8 cellular contexts compared by ENCODE assay signal in the genomic region with DNA sequence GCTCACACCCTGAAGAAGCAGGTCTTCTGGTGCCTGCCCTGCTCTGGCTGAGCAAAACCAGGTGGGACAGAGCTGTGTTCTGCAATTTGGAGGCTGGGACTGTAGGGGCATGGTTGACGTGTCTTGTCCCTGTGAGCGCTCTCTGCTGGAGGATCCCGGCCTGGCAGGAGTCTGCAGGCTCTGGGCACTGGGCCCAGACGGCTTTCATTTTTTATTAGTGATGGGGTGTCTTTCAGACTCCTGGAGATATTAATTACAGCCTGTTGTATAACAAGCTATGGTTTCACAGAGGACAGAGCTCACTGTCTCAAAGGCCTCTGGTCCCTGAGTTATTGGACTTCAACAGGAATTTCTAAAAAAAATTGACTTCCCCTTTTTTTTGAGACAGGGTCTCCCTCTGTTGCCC. TPM values are rescaled to one million over a fixed set of nuclear protein-coding genes. Genes with fewer than 3 reads are reported as not detected.
DNase-seq lines count a peak whose midpoint lies in the region; ATAC-seq, FAIRE-seq and TF ChIP-seq lines count a peak whose summit lies in the region.

No MANE protein-coding gene starts in this region.

- H3K4me2 ChIP-seq in DND-41 (ENCODE audit: insufficient read depth, low read length): no peak overlapping the region

- H3K36me3 ChIP-seq in DND-41 (ENCODE audit: insufficient read depth, low read length) (no peaks in the 10 kb centered on the region), bronchial epithelial cell (ENCODE audit: control insufficient read depth, insufficient read depth, low read length) (no peaks in the 10 kb centered on the region)

- H3K9ac ChIP-seq in DND-41 (ENCODE audit: low read depth, low read length): no peak overlapping the region

- H3K9me3 ChIP-seq in DND-41 (ENCODE audit: insufficient read depth, low read length, severe bottlenecking): no peaks in the 10 kb centered on the region

- no peak overlapping the region for H3K4me3 ChIP-seq in DND-41 (ENCODE audit: low read depth in 1 of 2, low read length in 2 of 2)
- H3K4me3 ChIP-seq in bronchial epithelial cell (ENCODE audit: low read depth, low read length): no peak overlapping the region

- no peak for FAIRE-seq in bronchial epithelial cell (lab: Jason Lieb, UNC)

- no peaks in the 10 kb centered on the region for H3K79me2 ChIP-seq in DND-41 (ENCODE audit: insufficient read depth, low read length)

- H3K27ac ChIP-seq in DND-41 (ENCODE audit: low read length): no peak overlapping the region

- peak; percentile 82 for ATAC-seq in DND-41 (ENCODE audit: insufficient read depth, low read depth)

- DNase-seq in DND-41 (peak; percentile 44), GM20000 (ENCODE audit: low spot score) (peak; percentile 83), HUDEP-2 (lab: John Stamatoyannopoulos, UW; ENCODE audit: unreplicated experiment in 76 of 76) (peak in 69 of 76 experiments; percentile 3 to 77 (median 57)), T-helper 2 cell (peak in 4 of 5 experiments; percentile 5 to 82 (median 24)), bronchial epithelial cell (ENCODE audit: low read depth) (peak; percentile 53), kidney tubule cell (ENCODE audit: low spot score) (peak; percentile 56), NCI-H2029 treated with DMSO at 0.1 percent for 48 hours (lab: John Stamatoyannopoulos, UW) (no peak)
- peak; percentile 44 to 49 for DNase-seq in stimulated activated CD4-positive, alpha-beta T cell treated with anti-CD3 and anti-CD28 coated beads, Interleukin-4, amount 100 ng/mL, for 48 hours (ENCODE audit: low read depth in 2 of 2)

- H2AFZ ChIP-seq in DND-41 (ENCODE audit: low read depth, low read length): no peak overlapping the region

- H4K20me1 ChIP-seq in DND-41 (ENCODE audit: insufficient read depth, low read length): no peaks in the 10 kb centered on the region

- no peaks in the 10 kb centered on the region for H3K4me1 ChIP-seq in DND-41 (ENCODE audit: insufficient read depth, low read length)

- H3K27me3 ChIP-seq in DND-41 (ENCODE audit: insufficient read depth, low read length, poor library complexity): no peaks in the 10 kb centered on the region
- no peaks in the 10 kb centered on the region for H3K27me3 ChIP-seq in bronchial epithelial cell (ENCODE audit: control insufficient read depth, insufficient read depth, low read length)

- peak; percentile 58 for TF ChIP-seq CTCF in DND-41 (IDR thresholded peaks at IDR 0.05; ENCODE audit: borderline replicate concordance, extremely low read depth, low read length, poor library complexity, severe bottlenecking)
- TF ChIP-seq CTCF in GM20000 (IDR thresholded peaks at IDR 0.05; ENCODE audit: extremely low read depth, missing control alignments): peak; percentile 69
- peak; percentile 85 for TF ChIP-seq CTCF in bronchial epithelial cell (IDR thresholded peaks at IDR 0.05; ENCODE audit: insufficient read depth, low read length, severe bottlenecking)

RNA-seq across cellular contexts. Expression of a gene that starts 29.5 kb away (rescaled TPM):
- 7.6 and 11.9 TPM in 2 replicates for total RNA-seq in bronchial epithelial cell

RNA-seq across cellular contexts. Expression of a gene that starts 58.8 kb away (rescaled TPM):
- total RNA-seq in bronchial epithelial cell: 4.5 and 12.9 TPM in 2 replicates
